ENCODE assay signal across 1 cellular context in genomic region chr17:73292031-73292531, GRCh38.
TF ChIP-seq lines count a peak whose summit lies in the region.

No MANE protein-coding gene starts in this region.

TF ChIP-seq in K562, 482 proteins besides CTCF, POLR2A, EP300 and RAD21:
- TF ChIP-seq MNT (conservative IDR thresholded peaks at IDR 0.05) (0 out of 4 replicates have a peak, but pooled peaks of 1 of the 2 experiments have one; percentile 24), FOXA1 (IDR thresholded peaks at IDR 0.05; ENCODE audit: borderline replicate concordance) (no peak), BHLHE40 (IDR thresholded peaks at IDR 0.05; ENCODE audit: low read length) (peak; percentile 49; the same call in 1 of the 2 replicates), ERF (CRISPR knock-in tag; IDR thresholded peaks at IDR 0.05) (0 out of 2 replicates have a peak, but pooled peaks have one; percentile 30), CREM (IDR thresholded peaks at IDR 0.05; ENCODE audit: low read depth) (no peak), ATF3 (IDR thresholded peaks at IDR 0.05) (peak; percentile 19; the same call in 1 of the 2 replicates), ATF3 (CRISPR knock-in tag; conservative IDR thresholded peaks at IDR 0.05) (no peak), MCM2 (IDR thresholded peaks at IDR 0.05; ENCODE audit: low read depth) (no peak), FOSL1 (tag; conservative IDR thresholded peaks at IDR 0.05) (peak; percentile 0; the same call in 1 of the 2 replicates), THAP12 (CRISPR knock-in tag; IDR thresholded peaks at IDR 0.05) (0 out of 2 replicates have a peak, but pooled peaks have one; percentile 13), MAX (CRISPR knock-in tag; IDR thresholded peaks at IDR 0.05) (peak; percentile 14; the same call in 1 of the 2 replicates), ZNF592 (IDR thresholded peaks at IDR 0.05) (0 out of 2 replicates have a peak, but pooled peaks have one; percentile 33)
- TF ChIP-seq, protein P1, sequence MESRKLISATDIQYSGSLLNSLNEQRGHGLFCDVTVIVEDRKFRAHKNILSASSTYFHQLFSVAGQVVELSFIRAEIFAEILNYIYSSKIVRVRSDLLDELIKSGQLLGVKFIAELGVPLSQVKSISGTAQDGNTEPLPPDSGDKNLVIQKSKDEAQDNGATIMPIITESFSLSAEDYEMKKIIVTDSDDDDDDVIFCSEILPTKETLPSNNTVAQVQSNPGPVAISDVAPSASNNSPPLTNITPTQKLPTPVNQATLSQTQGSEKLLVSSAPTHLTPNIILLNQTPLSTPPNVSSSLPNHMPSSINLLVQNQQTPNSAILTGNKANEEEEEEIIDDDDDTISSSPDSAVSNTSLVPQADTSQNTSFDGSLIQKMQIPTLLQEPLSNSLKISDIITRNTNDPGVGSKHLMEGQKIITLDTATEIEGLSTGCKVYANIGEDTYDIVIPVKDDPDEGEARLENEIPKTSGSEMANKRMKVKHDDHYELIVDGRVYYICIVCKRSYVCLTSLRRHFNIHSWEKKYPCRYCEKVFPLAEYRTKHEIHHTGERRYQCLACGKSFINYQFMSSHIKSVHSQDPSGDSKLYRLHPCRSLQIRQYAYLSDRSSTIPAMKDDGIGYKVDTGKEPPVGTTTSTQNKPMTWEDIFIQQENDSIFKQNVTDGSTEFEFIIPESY (CRISPR knock-in tag; IDR thresholded peaks at IDR 0.05), result 0 out of 2 replicates have a peak, but pooled peaks have one; percentile 22
